In genomic region chr11:11468919-11469318, GRCh38 we compare ENCODE assay signal across 23 cellular contexts.
A peak's percentile ranks its signal among the peaks of the same experiment; 100 is the strongest.
DNase-seq lines count a peak whose midpoint lies in the region; ATAC-seq, FAIRE-seq and TF ChIP-seq lines count a peak whose summit lies in the region.
"Had no signal": no experiment of that assay in that cellular context is flagged by ENCODE, and none has a peak within 500 bp of the region (broad histone marks: within the 10 kb centered on the region; RNA-seq: fewer than 3 reads in every experiment).

No MANE protein-coding gene starts in this region.

- no peak overlapping the region for H3K4me3 ChIP-seq in right atrium auricular region
- no peak overlapping the region for H3K4me3 ChIP-seq in thoracic aorta
- H3K4me3 ChIP-seq: adrenal gland, dorsolateral prefrontal cortex, Peyer's patch had no signal

- H3K9me3 ChIP-seq in right atrium auricular region (no peaks in the 10 kb centered on the region), thoracic aorta (no peaks in the 10 kb centered on the region), T-helper 17 cell (ENCODE audit: control insufficient read depth, low read length, poor library complexity, severe bottlenecking) (no peaks in the 10 kb centered on the region)
- H3K9me3 ChIP-seq: adrenal gland, Peyer's patch had no signal

- no peaks in the 10 kb centered on the region for H3K9me3 Mint-ChIP-seq in chondrocyte (ENCODE audit: low read depth)
- H3K9me3 Mint-ChIP-seq in activated naive CD8-positive, alpha-beta T cell treated with anti-CD3 and anti-CD28 coated beads for 36 hours, result no peaks in the 10 kb centered on the region
- H3K9me3 Mint-ChIP-seq: activated T-cell treated with anti-CD3 and anti-CD28 coated beads, Interleukin-2, amount 50 U/mL, for 24 hours; type B pancreatic cell had no signal

- H3K36me3 ChIP-seq in right atrium auricular region (no peaks in the 10 kb centered on the region), thoracic aorta (no peaks in the 10 kb centered on the region)
- H3K36me3 ChIP-seq: adrenal gland, Peyer's patch had no signal

- H3K27me3 ChIP-seq in right atrium auricular region (no peaks in the 10 kb centered on the region), thoracic aorta (replicated peaks; ENCODE audit: insufficient read depth) (no peaks in the 10 kb centered on the region)
- H3K27me3 ChIP-seq: adrenal gland, dorsolateral prefrontal cortex, Peyer's patch had no signal

- no peak for FAIRE-seq in GM19239 (lab: Jason Lieb, UNC)

- H3K4me3 Mint-ChIP-seq in chondrocyte (ENCODE audit: unreplicated experiment) (no peak overlapping the region), T-helper 17 cell (no peak overlapping the region)
- H3K4me3 Mint-ChIP-seq in activated naive CD8-positive, alpha-beta T cell treated with anti-CD3 and anti-CD28 coated beads for 36 hours, result no peak overlapping the region
- H3K4me3 Mint-ChIP-seq: activated T-cell treated with anti-CD3 and anti-CD28 coated beads, Interleukin-2, amount 50 U/mL, for 24 hours; CD4-positive, CD25-positive, alpha-beta regulatory T cell; naive thymus-derived CD4-positive, alpha-beta T cell; type B pancreatic cell had no signal

- no peak for TF ChIP-seq CTCF in chondrocyte (IDR thresholded peaks at IDR 0.05)
- TF ChIP-seq CTCF in right atrium auricular region (IDR thresholded peaks at IDR 0.05), result no peak
- TF ChIP-seq CTCF in thoracic aorta (IDR thresholded peaks at IDR 0.05), result no peak

- peak overlapping the region; percentile 21 to 24 for H3K27ac ChIP-seq in right atrium auricular region
- peak overlapping the region; percentile 34 to 37 for H3K27ac ChIP-seq in thoracic aorta
- no peak overlapping the region for H3K27ac ChIP-seq in substantia nigra (ENCODE audit: low read depth, low read length, poor library complexity, severe bottlenecking)
- H3K27ac ChIP-seq: adrenal gland, Peyer's patch had no signal

- H3K27ac Mint-ChIP-seq in chondrocyte (ENCODE audit: unreplicated experiment) (peak overlapping the region; percentile 94), T-helper 17 cell (no peak overlapping the region)
- H3K27ac Mint-ChIP-seq in activated naive CD8-positive, alpha-beta T cell treated with anti-CD3 and anti-CD28 coated beads for 36 hours, result no peak overlapping the region
- H3K27ac Mint-ChIP-seq: activated T-cell treated with anti-CD3 and anti-CD28 coated beads, Interleukin-2, amount 50 U/mL, for 24 hours; CD4-positive, CD25-positive, alpha-beta regulatory T cell; naive thymus-derived CD4-positive, alpha-beta T cell; type B pancreatic cell had no signal

- DNase-seq in M059J (ENCODE audit: low read depth), result peak; percentile 21
- DNase-seq in chondrocyte (ENCODE audit: low spot score), result no peak
- DNase-seq in right atrium auricular region (ENCODE audit: low spot score), result peak; percentile 59
- DNase-seq in thoracic aorta (ENCODE audit: low spot score), result no peak
- DNase-seq in GM19239 (ENCODE audit: insufficient read length, low spot score), result no peak
- DNase-seq in substantia nigra (lab: John Stamatoyannopoulos, UW), result no peak
- DNase-seq in T-helper 17 cell, result no peak
- no peak for DNase-seq in activated naive CD8-positive, alpha-beta T cell treated with anti-CD3 and anti-CD28 coated beads for 36 hours
- DNase-seq: activated CD4-positive, alpha-beta T cell treated with anti-CD3 and anti-CD28 coated beads for 4 hours; activated T-cell treated with anti-CD3 and anti-CD28 coated beads, Interleukin-2, amount 50 U/mL, for 24 hours; adrenal gland; CD4-positive, CD25-positive, alpha-beta regulatory T cell; central memory CD4-positive, alpha-beta T cell; dorsolateral prefrontal cortex; HCEC 1CT; naive thymus-derived CD4-positive, alpha-beta T cell; NCI-H1417; NCI-H524; occipital lobe; Peyer's patch; stimulated activated CD4-positive, alpha-beta T cell treated with anti-CD3 and anti-CD28 coated beads, Interleukin-4, amount 100 ng/mL, for 4 hours; stimulated activated naive CD4-positive, alpha-beta T cell treated with Interleukin-2 at 50 U/mL for 16 hours had no signal

- H3K36me3 Mint-ChIP-seq in chondrocyte (ENCODE audit: low read depth) (no peaks in the 10 kb centered on the region), T-helper 17 cell (ENCODE audit: low read depth) (no peaks in the 10 kb centered on the region)
- H3K36me3 Mint-ChIP-seq in activated naive CD8-positive, alpha-beta T cell treated with anti-CD3 and anti-CD28 coated beads for 36 hours, result no peaks in the 10 kb centered on the region
- H3K36me3 Mint-ChIP-seq: CD4-positive, CD25-positive, alpha-beta regulatory T cell; naive thymus-derived CD4-positive, alpha-beta T cell; type B pancreatic cell had no signal

- peak; percentile 80 for ATAC-seq in thoracic aorta (ENCODE audit: insufficient number of reproducible peaks, low FRiP score, low read depth)
- ATAC-seq in T-helper 17 cell, result no peak
- ATAC-seq: naive thymus-derived CD4-positive, alpha-beta T cell had no signal

- H3K4me1 ChIP-seq in right atrium auricular region (peaks cover 0 to 16% of the 10 kb centered on the region in 2 donors), thoracic aorta (ENCODE audit: control insufficient read depth in 1 of 2, low read depth in 2 of 2) (peaks cover 4 to 16% of the 10 kb centered on the region in 2 donors)
- H3K4me1 ChIP-seq: Peyer's patch had no signal

- H3K27me3 Mint-ChIP-seq in chondrocyte (ENCODE audit: low read depth) (no peaks in the 10 kb centered on the region), T-helper 17 cell (peaks cover 18% of the 10 kb centered on the region)
- peaks cover 4% of the 10 kb centered on the region for H3K27me3 Mint-ChIP-seq in activated naive CD8-positive, alpha-beta T cell treated with anti-CD3 and anti-CD28 coated beads for 36 hours
- H3K27me3 Mint-ChIP-seq: activated T-cell treated with anti-CD3 and anti-CD28 coated beads, Interleukin-2, amount 50 U/mL, for 24 hours had no signal

- peaks cover 58% of the 10 kb centered on the region for H3K4me1 Mint-ChIP-seq in chondrocyte (ENCODE audit: low read depth)
- no peaks in the 10 kb centered on the region for H3K4me1 Mint-ChIP-seq in T-helper 17 cell
- H3K4me1 Mint-ChIP-seq in activated naive CD8-positive, alpha-beta T cell treated with anti-CD3 and anti-CD28 coated beads for 36 hours, result no peaks in the 10 kb centered on the region
- H3K4me1 Mint-ChIP-seq: CD4-positive, CD25-positive, alpha-beta regulatory T cell had no signal

Comparison
In these comparisons a context has a peak if more than half of its experiments do, and no peak if none do; other contexts are left out.
1. DNase-seq: peak in M059J (single experiment) and right atrium auricular region (single experiment); none in chondrocyte (single experiment), thoracic aorta (single experiment), GM19239 (single experiment), substantia nigra (0 of 49), T-helper 17 cell (0 of 3) and activated naive CD8-positive, alpha-beta T cell treated with anti-CD3 and anti-CD28 coated beads for 36 hours (single experiment).